Comparison of ENCODE assay signal across 16 cellular contexts in the genomic region with DNA sequence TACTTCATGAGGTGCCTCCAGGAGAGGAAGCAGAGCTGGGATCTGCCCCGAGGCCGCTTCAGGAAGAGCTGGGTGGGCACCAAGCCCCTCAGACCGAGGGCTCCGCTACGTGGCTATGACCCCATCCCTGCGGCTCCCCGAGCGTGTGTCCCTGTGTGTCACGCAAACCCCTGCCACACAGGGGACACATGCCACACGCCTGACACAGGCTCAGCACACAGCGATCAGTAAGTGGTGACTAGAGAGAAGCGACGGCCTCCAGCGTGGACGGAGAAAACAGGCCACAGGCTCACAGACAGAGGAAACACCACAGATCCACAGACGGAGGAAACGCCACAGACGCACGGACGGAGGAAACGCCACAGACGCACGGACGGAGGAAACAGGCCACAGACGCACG. TPM values are rescaled to one million over a fixed set of nuclear protein-coding genes. Genes with fewer than 3 reads are reported as not detected.
DNase-seq lines count a peak whose midpoint lies in the region; FAIRE-seq and TF ChIP-seq lines count a peak whose summit lies in the region.
"Had no signal": no experiment of that assay in that cellular context is flagged by ENCODE, and none has a peak within 500 bp of the region (broad histone marks: within the 10 kb centered on the region; RNA-seq: fewer than 3 reads in every experiment).

No MANE protein-coding gene starts in this region.

- H3K27ac Mint-ChIP-seq in endodermal cell = peak overlapping the region; percentile 45
- peak overlapping the region; percentile 53 for H3K27ac Mint-ChIP-seq in neural crest cell (ENCODE audit: unreplicated experiment)
- H3K27ac Mint-ChIP-seq: CD4-positive, alpha-beta memory T cell; GM23338; H9 had no signal

- no peak overlapping the region for H3K9ac ChIP-seq in endodermal cell (ENCODE audit: extremely low read depth, low read length, poor library complexity, severe bottlenecking)

- TF ChIP-seq CTCF in endodermal cell (conservative IDR thresholded peaks at IDR 0.05) (no peak), neural crest cell (conservative IDR thresholded peaks at IDR 0.05) (no peak), sigmoid colon (IDR thresholded peaks at IDR 0.05) (no peak)

- H3K27me3 Mint-ChIP-seq in endodermal cell (ENCODE audit: insufficient read depth) (no peaks in the 10 kb centered on the region), neural crest cell (ENCODE audit: low read depth) (no peaks in the 10 kb centered on the region)

- H3K9me3 Mint-ChIP-seq in endodermal cell (peaks cover 9% of the 10 kb centered on the region), neural crest cell (peaks cover 2% of the 10 kb centered on the region)

- H3K27ac ChIP-seq in endodermal cell (ENCODE audit: low read depth, low read length) = no peak overlapping the region
- H3K27ac ChIP-seq in sigmoid colon = peak overlapping the region in 3 of 4 donors; percentile 23 to 61 (median 54)
- H3K27ac ChIP-seq in effector memory CD4-positive, alpha-beta T cell (ENCODE audit: insufficient read depth, low read length, poor library complexity, severe bottlenecking) = no peak overlapping the region
- H3K27ac ChIP-seq: A549, C4-2B had no signal

- H3K4me1 ChIP-seq in endodermal cell (ENCODE audit: control insufficient read depth, insufficient read depth, low read length) (no peaks in the 10 kb centered on the region), sigmoid colon (peaks cover 0 to 61% (median 47%) of the 10 kb centered on the region in 4 donors)
- H3K4me1 ChIP-seq in effector memory CD4-positive, alpha-beta T cell (ENCODE audit: control insufficient read depth, insufficient read depth, low read length, poor library complexity, severe bottlenecking) = no peaks in the 10 kb centered on the region
- H3K4me1 ChIP-seq: A549, BE2C had no signal

- no peak overlapping the region for H3K4me3 ChIP-seq in endodermal cell (ENCODE audit: low read length)
- no peak overlapping the region for H3K4me3 ChIP-seq in sigmoid colon
- H3K4me3 ChIP-seq in effector memory CD4-positive, alpha-beta T cell (ENCODE audit: insufficient read depth, low read depth, low read length, poor library complexity, severe bottlenecking) = no peak overlapping the region
- H3K4me3 ChIP-seq: A549, GM23338 had no signal

- H3K36me3 ChIP-seq in endodermal cell (ENCODE audit: control insufficient read depth, insufficient read depth, low read length) = no peaks in the 10 kb centered on the region
- H3K36me3 ChIP-seq in sigmoid colon = no peaks in the 10 kb centered on the region
- H3K36me3 ChIP-seq in effector memory CD4-positive, alpha-beta T cell (ENCODE audit: control insufficient read depth, insufficient read depth, low read length) = no peaks in the 10 kb centered on the region
- H3K36me3 ChIP-seq: BE2C had no signal

- H3K36me3 Mint-ChIP-seq in endodermal cell (ENCODE audit: low read depth) (peaks cover 2% of the 10 kb centered on the region), neural crest cell (ENCODE audit: low read depth) (no peaks in the 10 kb centered on the region)
- H3K36me3 Mint-ChIP-seq: CD4-positive, alpha-beta memory T cell had no signal

- intact Hi-C loops in sigmoid colon (cut with DNase I) = no loop called here

- DNase-seq in endodermal cell (peak; percentile 20), neural crest cell (ENCODE audit: low read depth, low spot score) (no peak), sigmoid colon (no peak), NCI-H2081 treated with DMSO at 0.1 percent for 48 hours (lab: John Stamatoyannopoulos, UW) (no peak), NCI-H524 (lab: John Stamatoyannopoulos, UW) (no peak), H54 (ENCODE audit: insufficient read length, low spot score) (no peak)
- DNase-seq in effector memory CD4-positive, alpha-beta T cell = no peak
- DNase-seq: BE2C; CD4-positive, alpha-beta memory T cell; DMS79 treated with DMSO at 0.1 percent for 48 hours; GDM1; H9 had no signal

- no peak for TF ChIP-seq EP300 in sigmoid colon (IDR thresholded peaks at IDR 0.05)

- WGBS in endodermal cell (ENCODE audit: insufficient coverage in 1 of 2, insufficient read length in 1 of 2), 2 experiments = 90% methylated on average over 12 to 26 of the region's 26 CpGs
- WGBS in sigmoid colon, 2 donors = 92 to 93% methylated on average over 26 of the region's 26 CpGs

- H3K4me3 Mint-ChIP-seq in endodermal cell = no peak overlapping the region
- H3K4me3 Mint-ChIP-seq in neural crest cell = no peak overlapping the region
- H3K4me3 Mint-ChIP-seq: CD4-positive, alpha-beta memory T cell; GM23338; H9 had no signal

- H3K9me3 ChIP-seq in endodermal cell (ENCODE audit: control insufficient read depth, low read length) (no peaks in the 10 kb centered on the region), sigmoid colon (no peaks in the 10 kb centered on the region)
- H3K9me3 ChIP-seq in effector memory CD4-positive, alpha-beta T cell (ENCODE audit: control insufficient read depth, low read length) = no peaks in the 10 kb centered on the region
- H3K9me3 ChIP-seq: A549, BE2C had no signal

- TF ChIP-seq POLR2A in sigmoid colon (IDR thresholded peaks at IDR 0.05) (no peak), H54 (IDR thresholded peaks at IDR 0.05; ENCODE audit: low read depth, low read length) (no peak)

- FAIRE-seq in H54 (lab: Jason Lieb, UNC) = no peak
- FAIRE-seq: A549, GM12892 had no signal

- H3K4me1 Mint-ChIP-seq in endodermal cell (no peaks in the 10 kb centered on the region), neural crest cell (peaks cover 20% of the 10 kb centered on the region)

- H3K27me3 ChIP-seq in endodermal cell (ENCODE audit: control insufficient read depth, insufficient read depth, low read length, poor library complexity, severe bottlenecking) = no peaks in the 10 kb centered on the region
- H3K27me3 ChIP-seq in sigmoid colon = no peaks in the 10 kb centered on the region
- H3K27me3 ChIP-seq in effector memory CD4-positive, alpha-beta T cell (replicated peaks; ENCODE audit: control insufficient read depth, insufficient read depth, low read length, poor library complexity, severe bottlenecking) = no peaks in the 10 kb centered on the region
- H3K27me3 ChIP-seq: BE2C had no signal

RNA-seq across cellular contexts. Expression of gene DIP2C, which starts 18.5 kb away (rescaled TPM):
- total RNA-seq in endodermal cell (10 to 100 TPM; 13.0 to 13.7 TPM), neural crest cell (21.7 and 22.7 TPM in 2 replicates), sigmoid colon (10 to 100 TPM; 42.1 to 67.9 (median 50.3) TPM)
- 13.5 TPM for polyA plus RNA-seq in endodermal cell (2013, experiment 1 of 2)
- 13.2 TPM for polyA plus RNA-seq in endodermal cell (2013, experiment 2 of 2)
- polyA plus RNA-seq in sigmoid colon = 1 to 10 TPM; 1.8 to 5.5 (median 3.0) TPM

Comparison
In these comparisons a context has a peak if more than half of its experiments do, and no peak if none do; other contexts are left out.
1. H3K27ac ChIP-seq: peak in sigmoid colon (3 of 4); none in endodermal cell (single experiment) and effector memory CD4-positive, alpha-beta T cell (single experiment).